9 cellular contexts compared by ENCODE assay signal in genomic region chr6:139126255-139126654, GRCh38. TPM values are rescaled to one million over a fixed set of nuclear protein-coding genes. Genes with fewer than 3 reads are reported as not detected.
DNase-seq lines count a peak whose midpoint lies in the region; ATAC-seq and TF ChIP-seq lines count a peak whose summit lies in the region.
"Had no signal": no experiment of that assay in that cellular context is flagged by ENCODE, and none has a peak within 500 bp of the region (broad histone marks: within the 10 kb centered on the region; RNA-seq: fewer than 3 reads in every experiment).

No MANE protein-coding gene starts in this region.

- in situ Hi-C loops in astrocyte of the spinal cord (cut with HindIII; ENCODE audit: low sequenced_read_pairs) = no loop called here

- no peaks in the 10 kb centered on the region for H3K36me3 ChIP-seq in CD8-positive, alpha-beta T cell (ENCODE audit: insufficient read depth, low read length)
- no peaks in the 10 kb centered on the region for H3K36me3 ChIP-seq in H7 (replicated peaks; ENCODE audit: control insufficient read depth, insufficient read depth, low read length)

- H3K27me3 Mint-ChIP-seq in CD8-positive, alpha-beta T cell (ENCODE audit: low read depth) = no peaks in the 10 kb centered on the region
- no peaks in the 10 kb centered on the region for H3K27me3 Mint-ChIP-seq in natural killer cell (ENCODE audit: low read depth in 2 of 2)

- peaks cover 31% of the 10 kb centered on the region for H3K4me1 ChIP-seq in CD8-positive, alpha-beta T cell (ENCODE audit: insufficient read depth, low read length)

- TF ChIP-seq CTCF in CD8-positive, alpha-beta T cell (IDR thresholded peaks at IDR 0.05) = no peak
- TF ChIP-seq CTCF in NB4 (IDR thresholded peaks at IDR 0.05; ENCODE audit: low read depth, low read length) (no peak), astrocyte of the spinal cord (IDR thresholded peaks at IDR 0.05; ENCODE audit: low read depth, low read length) (no peak), natural killer cell (IDR thresholded peaks at IDR 0.05) (no peak)

- peak; percentile 34 for ATAC-seq in CD8-positive, alpha-beta T cell
- ATAC-seq in natural killer cell (peak in 1 of 3 donors; percentile 15), GM18498 (IDR thresholded peaks at IDR 0.05; ENCODE audit: unreplicated experiment) (no peak), HG02588 (IDR thresholded peaks at IDR 0.05; ENCODE audit: unreplicated experiment) (no peak), HG02973 (IDR thresholded peaks at IDR 0.05; ENCODE audit: unreplicated experiment) (no peak)

- CTCF ChIA-PET in CD8-positive, alpha-beta T cell (lab: Charles Lee) = interaction anchor here (0.6 to 3.6 kb wide), 15 partner anchors 7 to 249 kb away, joined by 3 to 41 read pairs (median 11); partner anchors contain the start of gene HECA

- H3K4me3 ChIP-seq in CD8-positive, alpha-beta T cell (ENCODE audit: low read depth, low read length) = no peak overlapping the region
- H3K4me3 ChIP-seq in NB4 (ENCODE audit: low read depth, low read length) = no peak overlapping the region
- H3K4me3 ChIP-seq in astrocyte of the spinal cord (ENCODE audit: low read depth, low read length) = no peak overlapping the region
- no peak overlapping the region for H3K4me3 ChIP-seq in H7 (ENCODE audit: insufficient read depth, low read depth, low read length)

- peaks cover under 1% of the 10 kb centered on the region for H3K36me3 Mint-ChIP-seq in CD8-positive, alpha-beta T cell
- no peaks in the 10 kb centered on the region for H3K36me3 Mint-ChIP-seq in natural killer cell

- intact Hi-C loops in CD8-positive, alpha-beta T cell (cut with DNase I, micrococcal nuclease) = loop anchor here (5.0 kb wide), 2 partner anchors 166 to 309 kb away; partner anchors contain the start of gene TXLNB (in 1 of the 2)
- intact Hi-C loops in natural killer cell (cut with micrococcal nuclease) = loop anchor here (5.0 kb wide), 1 partner anchor 166 kb away; the partner anchor contains the start of gene TXLNB

- H3K9me3 Mint-ChIP-seq in CD8-positive, alpha-beta T cell = no peaks in the 10 kb centered on the region
- H3K9me3 Mint-ChIP-seq in natural killer cell = no peaks in the 10 kb centered on the region

- POLR2A ChIA-PET in CD8-positive, alpha-beta T cell (lab: Charles Lee) = interaction anchor here (0.6 to 3.5 kb wide), 15 partner anchors 8 to 248 kb away, joined by 3 to 38 read pairs (median 6); partner anchors contain the start of genes CITED2, HECA and REPS1

- DNase-seq in CD8-positive, alpha-beta T cell = peak in 3 of 7 experiments; percentile 20 to 41 (median 40)
- DNase-seq in NB4 (ENCODE audit: low read depth) = peak; percentile 58
- peak; percentile 84 for DNase-seq in astrocyte of the spinal cord (ENCODE audit: low read depth, low spot score)
- DNase-seq in natural killer cell = no peak
- DNase-seq in H7 = no peak
- DNase-seq: NCI-H1092 treated with DMSO at 0.1 percent for 48 hours had no signal

- no peak for TF ChIP-seq POLR2A in NB4 (IDR thresholded peaks at IDR 0.05; ENCODE audit: extremely low read depth, insufficient read length)

- H3K27me3 ChIP-seq in CD8-positive, alpha-beta T cell (ENCODE audit: insufficient read depth, low read length) = no peaks in the 10 kb centered on the region
- no peaks in the 10 kb centered on the region for H3K27me3 ChIP-seq in H7 (ENCODE audit: control insufficient read depth, insufficient read depth, low read length)

- H3K27ac ChIP-seq in CD8-positive, alpha-beta T cell (ENCODE audit: low read depth, low read length) = no peak overlapping the region

- no peaks in the 10 kb centered on the region for H3K9me3 ChIP-seq in CD8-positive, alpha-beta T cell (ENCODE audit: low read length)

- peak overlapping the region; percentile 9 for H3K4me3 Mint-ChIP-seq in CD8-positive, alpha-beta T cell
- H3K4me3 Mint-ChIP-seq in natural killer cell = no peak overlapping the region

- peak overlapping the region; percentile 93 for H3K27ac Mint-ChIP-seq in CD8-positive, alpha-beta T cell
- H3K27ac Mint-ChIP-seq in natural killer cell = peak overlapping the region; percentile 84 to 91

- H3K4me1 Mint-ChIP-seq in CD8-positive, alpha-beta T cell (ENCODE audit: low read depth) = peaks cover 65% of the 10 kb centered on the region
- peaks cover 25% of the 10 kb centered on the region in 2 donors for H3K4me1 Mint-ChIP-seq in natural killer cell

RNA-seq across cellular contexts. Expression of gene HECA, which starts 8.6 kb away (rescaled TPM):
- 100 to 1,000 TPM; 231 to 234 TPM for total RNA-seq in CD8-positive, alpha-beta T cell
- total RNA-seq in natural killer cell = 10 to 100 TPM; 76.5 to 80.5 (median 77.6) TPM
- 4.4 and 7.4 TPM in 2 replicates for total RNA-seq in H7 (2014; rRNA removed; shearing (Covaris generic))

Comparison
In these comparisons a context has a peak if more than half of its experiments do, and no peak if none do; other contexts are left out.
1. DNase-seq: peak in NB4 (single experiment) and astrocyte of the spinal cord (single experiment); none in natural killer cell (single experiment) and H7 (single experiment).